Comparison of ENCODE assay signal across 8 cellular contexts in the genomic region with DNA sequence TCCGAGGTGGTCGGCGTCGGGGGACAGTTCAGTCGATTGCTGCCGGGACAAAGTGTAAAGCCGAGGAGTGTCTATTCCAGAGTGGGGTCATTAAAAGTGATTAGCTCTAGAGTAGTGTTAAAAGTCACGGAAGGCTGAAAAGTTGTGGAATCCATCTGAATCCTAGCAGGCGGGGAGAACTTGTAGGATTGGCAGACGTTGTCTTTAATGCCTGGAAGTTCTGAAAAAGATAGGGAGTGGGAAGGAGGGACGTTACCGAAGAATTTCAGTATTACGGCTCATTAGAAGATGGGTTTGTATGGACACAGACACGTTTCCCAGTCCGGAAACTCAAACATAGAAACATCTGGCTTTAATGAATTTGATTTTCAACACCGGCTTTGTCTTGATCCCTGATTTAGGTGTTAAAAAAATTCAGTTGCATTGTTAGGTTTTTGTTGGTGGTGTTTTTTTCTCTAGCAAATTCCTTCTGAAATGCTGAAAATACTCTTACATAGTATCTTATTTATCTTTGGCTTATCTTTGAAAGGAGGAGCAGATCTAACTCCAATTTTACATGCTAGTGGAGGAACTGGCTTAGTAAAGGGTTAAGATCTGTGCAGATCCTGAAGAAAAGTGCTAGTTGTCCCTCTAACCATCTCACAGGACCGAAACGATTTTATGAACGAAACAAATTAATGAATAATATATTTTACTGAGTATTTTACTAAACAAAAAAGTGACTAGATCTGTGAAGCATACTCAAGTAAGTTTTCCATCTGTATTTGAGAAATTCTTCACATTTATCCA. TPM values are rescaled to one million over a fixed set of nuclear protein-coding genes. Genes with fewer than 3 reads are reported as not detected.
DNase-seq lines count a peak whose midpoint lies in the region; ATAC-seq and TF ChIP-seq lines count a peak whose summit lies in the region.

No MANE protein-coding gene starts in this region.

- DNase-seq in DND-41: no peak
- DNase-seq in IMR-90: peak; percentile 41
- DNase-seq in amniotic epithelial cell (ENCODE audit: low read depth): peak; percentile 46
- DNase-seq in NCI-H510A (lab: John Stamatoyannopoulos, UW): no peak
- no peak for DNase-seq in SHP77 (lab: John Stamatoyannopoulos, UW)

- no peak for TF ChIP-seq RAD21 in IMR-90 (IDR thresholded peaks at IDR 0.05; ENCODE audit: low read length)

- H2BK20ac ChIP-seq in IMR-90 (ENCODE audit: low read depth, low read length): no peak overlapping the region; the same call in 1 of the 2 replicates

- POLR2A ChIA-PET in IMR-90 (lab: Charles Lee; ENCODE audit: unreplicated experiment): no interaction called here

- in situ Hi-C loops in IMR-90 (cut with MboI; ENCODE audit: low sequenced_read_pairs): no loop called here

- H3K79me2 ChIP-seq in DND-41 (ENCODE audit: insufficient read depth, low read length): peaks cover 62% of the 10 kb centered on the region

- intact Hi-C loops in IMR-90 (cut with micrococcal nuclease): loop anchor here (2.0 to 5.0 kb wide), 2 partner anchors 96 to 261 kb away; no protein-coding TSS in a partner anchor

- peak overlapping the region; percentile 94; the same call in 1 of the 2 replicates for H4K5ac ChIP-seq in IMR-90 (ENCODE audit: low read depth, low read length)

- H3K9me3 ChIP-seq in DND-41 (ENCODE audit: insufficient read depth, low read length, severe bottlenecking): no peaks in the 10 kb centered on the region
- no peaks in the 10 kb centered on the region for H3K9me3 ChIP-seq in IMR-90 (ENCODE audit: control insufficient read depth, insufficient read depth, low read length)
- no peaks in the 10 kb centered on the region for H3K9me3 ChIP-seq in iPS-18a (ENCODE audit: control insufficient read depth, low read depth, low read length)

- peak overlapping the region; percentile 98; the same call in 1 of the 2 replicates for H4K91ac ChIP-seq in IMR-90 (ENCODE audit: insufficient read depth, low read depth, low read length)

- H3K14ac ChIP-seq in IMR-90 (replicated peaks; ENCODE audit: low read depth, low read length): peak overlapping the region; percentile 99

- CTCF ChIA-PET in IMR-90 (lab: Yijun Ruan, JAX): no interaction called here

- peak overlapping the region; percentile 99 for H3K4ac ChIP-seq in IMR-90 (ENCODE audit: low read depth, low read length)

- H4K8ac ChIP-seq in IMR-90 (ENCODE audit: low read depth in 2 of 2, low read length in 2 of 2): peak overlapping the region; percentile 33 to 90; a peak in 3 of 4 replicates

- H3K36me3 ChIP-seq in DND-41 (ENCODE audit: insufficient read depth, low read length) (peaks cover 6% of the 10 kb centered on the region; the same call in 1 of the 2 replicates), IMR-90 (ENCODE audit: control insufficient read depth, insufficient read depth, low read length) (peaks cover 3% of the 10 kb centered on the region), iPS-18a (ENCODE audit: control insufficient read depth, low read depth, low read length) (no peaks in the 10 kb centered on the region)

- no peak for TF ChIP-seq POLR2A in IMR-90 (IDR thresholded peaks at IDR 0.05; ENCODE audit: low read depth, low read length)

- H3K4me3 ChIP-seq in DND-41 (ENCODE audit: low read depth in 1 of 2, low read length in 2 of 2) (peak overlapping the region; percentile 71 to 92), IMR-90 (ENCODE audit: insufficient read depth, low read depth, low read length) (peak overlapping the region; percentile 96), iPS-18a (ENCODE audit: low read length) (peak overlapping the region; percentile 86), skin epidermis (peak overlapping the region; percentile 63 to 97 (median 83))

- peak overlapping the region; percentile 45; the same call in 1 of the 3 replicates for H2BK15ac ChIP-seq in IMR-90 (ENCODE audit: low read depth, low read length)

- no peak for TF ChIP-seq CTCF in DND-41 (IDR thresholded peaks at IDR 0.05; ENCODE audit: borderline replicate concordance, extremely low read depth, low read length, poor library complexity, severe bottlenecking)
- no peak for TF ChIP-seq CTCF in IMR-90 (conservative IDR thresholded peaks at IDR 0.05; ENCODE audit: low read depth, low read length)

- ATAC-seq in DND-41 (ENCODE audit: insufficient read depth, low read depth) (no peak), IMR-90 (ENCODE audit: low read depth) (no peak), GM21723 (IDR thresholded peaks at IDR 0.05; ENCODE audit: unreplicated experiment) (no peak)

- H3K27ac ChIP-seq in DND-41 (ENCODE audit: low read length) (peak overlapping the region; percentile 96), IMR-90 (ENCODE audit: insufficient read depth, low read length) (peak overlapping the region; percentile 100), iPS-18a (ENCODE audit: low read length) (peak overlapping the region; percentile 97), skin epidermis (peak overlapping the region; percentile 94 to 100 (median 98))

- H3K9me1 ChIP-seq in IMR-90 (ENCODE audit: insufficient read depth, low read length): peaks cover 2% of the 10 kb centered on the region; the same call in 1 of the 2 replicates

- H4K20me1 ChIP-seq in DND-41 (ENCODE audit: insufficient read depth, low read length) (peaks cover 7% of the 10 kb centered on the region; the same call in 1 of the 2 replicates), IMR-90 (ENCODE audit: insufficient read depth, low read length) (peaks cover 47% of the 10 kb centered on the region)

- H3K4me2 ChIP-seq in DND-41 (ENCODE audit: insufficient read depth, low read length) (peak overlapping the region; percentile 77), IMR-90 (ENCODE audit: low read depth, low read length) (peak overlapping the region; percentile 100)

- WGBS in IMR-90 (ENCODE audit: extremely low coverage in 2 of 2, insufficient read length in 1 of 2), 2 experiments: 0% methylated on average over 5 of the region's 19 CpGs; no CpG with 5 or more reads in 1 of the 2 experiments

- H3K27me3 ChIP-seq in DND-41 (ENCODE audit: insufficient read depth, low read length, poor library complexity) (no peaks in the 10 kb centered on the region), IMR-90 (ENCODE audit: control insufficient read depth, insufficient read depth, low read length) (no peaks in the 10 kb centered on the region), iPS-18a (ENCODE audit: control insufficient read depth, insufficient read depth, low read length) (no peaks in the 10 kb centered on the region)

- peak overlapping the region; percentile 98 for H2BK5ac ChIP-seq in IMR-90 (ENCODE audit: low read depth, low read length, poor library complexity, severe bottlenecking)

- H3K4me1 ChIP-seq in DND-41 (ENCODE audit: insufficient read depth, low read length): peaks cover 36% of the 10 kb centered on the region
- peaks cover 7% of the 10 kb centered on the region; the same call in 1 of the 2 replicates for H3K4me1 ChIP-seq in IMR-90 (ENCODE audit: control insufficient read depth, insufficient read depth, low read length)
- peaks cover 12% of the 10 kb centered on the region for H3K4me1 ChIP-seq in iPS-18a (ENCODE audit: control insufficient read depth, low read depth, low read length)

- peaks cover 3 to 32% of the 10 kb centered on the region in 2 experiments; a peak in 2 of 4 replicates for H3K79me1 ChIP-seq in IMR-90 (ENCODE audit: low read depth in 1 of 2, low read length in 2 of 2)

- peak overlapping the region; percentile 8; the same call in 1 of the 2 replicates for H3K18ac ChIP-seq in IMR-90 (ENCODE audit: low read depth, low read length)

- no TSS peak for BruUV-seq in IMR-90 (replicated peaks; lab: Mats Ljungman, UMichigan)

- dilution Hi-C loops in IMR-90 (cut with HindIII; ENCODE audit: low sequenced_read_pairs, unreplicated experiment): no loop called here

- H2AK9ac ChIP-seq in IMR-90 (replicated peaks; ENCODE audit: low read depth, low read length, poor library complexity): peak overlapping the region; percentile 98

- H2BK120ac ChIP-seq in IMR-90 (ENCODE audit: low read depth, low read length): peak overlapping the region; percentile 94; the same call in 1 of the 2 replicates

- H3K56ac ChIP-seq in IMR-90 (ENCODE audit: extremely low read depth, insufficient read depth, low read length): peak overlapping the region; percentile 93

- peak overlapping the region; percentile 15; the same call in 1 of the 2 replicates for H2AK5ac ChIP-seq in IMR-90 (ENCODE audit: low read depth, low read length)

- H3K9ac ChIP-seq in DND-41 (ENCODE audit: low read depth, low read length) (peak overlapping the region; percentile 95), IMR-90 (ENCODE audit: low read depth, low read length) (peak overlapping the region; percentile 100), iPS-18a (ENCODE audit: low read length) (peak overlapping the region; percentile 94)

- H3K23ac ChIP-seq in IMR-90 (ENCODE audit: low read depth, low read length): peak overlapping the region; percentile 100

- H2AFZ ChIP-seq in DND-41 (ENCODE audit: low read depth, low read length) (peak overlapping the region; percentile 96), IMR-90 (replicated peaks; ENCODE audit: low read length, poor library complexity) (peak overlapping the region; percentile 92)

TF ChIP-seq in IMR-90, 13 proteins besides CTCF, POLR2A, EP300 and RAD21:
- no peak for TF ChIP-seq MXI1 (IDR thresholded peaks at IDR 0.05; ENCODE audit: borderline replicate concordance, low read depth, low read length)
- TF ChIP-seq BHLHE40 (IDR thresholded peaks at IDR 0.05; ENCODE audit: low read depth, low read length): no peak
- no peak for TF ChIP-seq CEBPB (IDR thresholded peaks at IDR 0.05; ENCODE audit: low read depth, low read length)
- no peak for TF ChIP-seq CHD1 (IDR thresholded peaks at IDR 0.05; ENCODE audit: low read depth, low read length)
- TF ChIP-seq SMC3 (IDR thresholded peaks at IDR 0.05; ENCODE audit: low read depth, low read length): no peak
- no peak for TF ChIP-seq MAFK (IDR thresholded peaks at IDR 0.05; ENCODE audit: low read depth, low read length)

RNA-seq across cellular contexts. Expression of gene MKLN1, which starts 0.9 kb away (rescaled TPM):
- 52.0 and 65.8 TPM in 2 replicates for total RNA-seq in IMR-90 (2012; rRNA removed)
- 14.8 and 17.5 TPM in 2 replicates for polyA plus RNA-seq in IMR-90 (2012; rRNA removed)
- 3.1 and 8.9 TPM in 2 replicates for polyA plus RNA-seq in IMR-90 (2012; cell fraction: cytosol; rRNA removed)
- 2.6 and 18.4 TPM in 2 replicates for polyA plus RNA-seq in IMR-90 (2012; cell fraction: nucleus; rRNA removed; ENCODE audit: low replicate concordance)

Comparison
In these comparisons a context has a peak if more than half of its experiments do, and no peak if none do; other contexts are left out.
1. DNase-seq: peak in IMR-90 (single experiment) and amniotic epithelial cell (single experiment); none in DND-41 (single experiment), NCI-H510A (single experiment) and SHP77 (0 of 2).
2. Peak in every context shown above with its lines, with median percentiles within 50 percentile points of each other: H3K27ac ChIP-seq, H3K4me3 ChIP-seq and H3K9ac ChIP-seq.